ENCODE assay signal across 23 cellular contexts in the genomic region with DNA sequence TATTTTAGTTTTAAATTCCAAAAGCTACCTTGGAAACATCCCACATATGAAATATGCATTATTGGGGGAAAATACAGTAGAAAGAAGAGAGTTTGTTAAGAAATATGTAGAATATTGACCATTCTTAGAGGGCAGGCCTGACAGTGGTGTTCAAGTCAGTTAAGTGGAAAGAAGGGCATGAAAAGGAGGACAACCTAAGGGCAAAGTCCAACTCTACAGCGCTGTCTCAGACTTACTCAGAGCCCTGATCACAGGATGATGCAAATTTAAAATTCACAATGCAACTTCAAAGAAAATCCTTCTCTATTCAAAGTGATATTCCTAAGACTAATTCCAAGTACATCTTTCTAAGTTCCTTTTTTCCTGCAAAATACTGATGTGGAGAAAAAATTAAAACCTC.
"Had no signal": no experiment of that assay in that cellular context is flagged by ENCODE, and none has a peak within 500 bp of the region (broad histone marks: within the 10 kb centered on the region; RNA-seq: fewer than 3 reads in every experiment).

No MANE protein-coding gene starts in this region.

- H3K4me3 Mint-ChIP-seq: activated CD4-positive, alpha-beta memory T cell treated with anti-CD3 and anti-CD28 coated beads for 36 hours; activated naive CD4-positive, alpha-beta T cell treated with anti-CD3 and anti-CD28 coated beads, Interleukin-2, amount 10 ng/mL, durations not matched to agents 7 days and 5 days; activated T-cell treated with anti-CD3 and anti-CD28 coated beads, Interleukin-2, amount 50 U/mL, for 72 hours; naive thymus-derived CD4-positive, alpha-beta T cell; neural crest cell; stimulated activated effector memory CD8-positive, alpha-beta T cell treated with anti-CD3 and anti-CD28 coated beads, Interleukin-12 subunit alpha, Interleukin-12 subunit beta, amount 100 ng/mL, for 72 hours; stimulated activated naive CD8-positive, alpha-beta T cell treated with anti-CD3 and anti-CD28 coated beads, Interleukin-15, amount 100 ng/mL, for 72 hours had no signal

- H3K9me3 ChIP-seq: lower lobe of right lung, right lobe of liver, suprapubic skin, tibial nerve had no signal

- H3K27ac Mint-ChIP-seq: activated CD4-positive, alpha-beta memory T cell treated with anti-CD3 and anti-CD28 coated beads for 36 hours; activated naive CD4-positive, alpha-beta T cell treated with anti-CD3 and anti-CD28 coated beads, Interleukin-2, amount 10 ng/mL, durations not matched to agents 7 days and 5 days; activated T-cell treated with anti-CD3 and anti-CD28 coated beads, Interleukin-2, amount 50 U/mL, for 72 hours; naive thymus-derived CD4-positive, alpha-beta T cell; stimulated activated effector memory CD8-positive, alpha-beta T cell treated with anti-CD3 and anti-CD28 coated beads, Interleukin-12 subunit alpha, Interleukin-12 subunit beta, amount 100 ng/mL, for 72 hours; stimulated activated naive CD8-positive, alpha-beta T cell treated with anti-CD3 and anti-CD28 coated beads, Interleukin-15, amount 100 ng/mL, for 72 hours had no signal

- H3K36me3 ChIP-seq: lower lobe of right lung, right lobe of liver, suprapubic skin, tibial nerve had no signal

- H3K4me1 Mint-ChIP-seq: activated naive CD4-positive, alpha-beta T cell treated with anti-CD3 and anti-CD28 coated beads, Interleukin-2, amount 10 ng/mL, durations not matched to agents 7 days and 5 days; naive thymus-derived CD4-positive, alpha-beta T cell; neural crest cell; stimulated activated effector memory CD8-positive, alpha-beta T cell treated with anti-CD3 and anti-CD28 coated beads, Interleukin-12 subunit alpha, Interleukin-12 subunit beta, amount 100 ng/mL, for 72 hours; stimulated activated naive CD8-positive, alpha-beta T cell treated with anti-CD3 and anti-CD28 coated beads, Interleukin-15, amount 100 ng/mL, for 72 hours had no signal

- ATAC-seq: activated T-cell treated with anti-CD3 and anti-CD28 coated beads, Interleukin-2, amount 50 U/mL, for 72 hours; left lobe of liver; lower lobe of right lung; naive thymus-derived CD4-positive, alpha-beta T cell; right lobe of liver; stimulated activated effector memory CD8-positive, alpha-beta T cell treated with anti-CD3 and anti-CD28 coated beads, Interleukin-12 subunit alpha, Interleukin-12 subunit beta, amount 100 ng/mL, for 72 hours; stimulated activated naive CD8-positive, alpha-beta T cell treated with anti-CD3 and anti-CD28 coated beads, Interleukin-15, amount 100 ng/mL, for 72 hours had no signal

- H3K9me3 Mint-ChIP-seq: activated CD4-positive, alpha-beta memory T cell treated with anti-CD3 and anti-CD28 coated beads for 36 hours; activated naive CD4-positive, alpha-beta T cell treated with anti-CD3 and anti-CD28 coated beads, Interleukin-2, amount 10 ng/mL, durations not matched to agents 7 days and 5 days; neural crest cell had no signal

- H3K4me3 ChIP-seq: coronary artery, lower lobe of right lung, right lobe of liver, skin epidermis, suprapubic skin, tibial nerve had no signal

- DNase-seq: activated CD4-positive, alpha-beta memory T cell treated with anti-CD3 and anti-CD28 coated beads for 36 hours; activated CD4-positive, alpha-beta T cell treated with anti-CD3 and anti-CD28 coated beads for 48 hours; activated CD4-positive, CD25-positive, alpha-beta regulatory T cell; activated effector memory CD4-positive, alpha-beta T cell treated with Interleukin-2 at 50 U/mL for 16 hours; activated naive CD4-positive, alpha-beta T cell treated with anti-CD3 and anti-CD28 coated beads, Interleukin-2, amount 10 ng/mL, durations not matched to agents 7 days and 5 days; activated T-cell treated with anti-CD3 and anti-CD28 coated beads, Interleukin-2, amount 50 U/mL, for 72 hours; cerebellar nuclear complex; kidney; lower lobe of right lung; mesendoderm; naive thymus-derived CD4-positive, alpha-beta T cell; occipital lobe; right lobe of liver; stimulated activated CD4-positive, alpha-beta T cell treated with anti-CD3 and anti-CD28 coated beads, Interleukin-2, amount 100 ng/mL, for 24 hours; stimulated activated naive CD8-positive, alpha-beta T cell treated with anti-CD3 and anti-CD28 coated beads, Interleukin-15, amount 100 ng/mL, for 72 hours had no signal

- H3K27ac ChIP-seq: coronary artery, epithelial cell of prostate, lower lobe of right lung, right lobe of liver, skin epidermis, suprapubic skin, tibial nerve had no signal

- H3K27me3 Mint-ChIP-seq: activated CD4-positive, alpha-beta memory T cell treated with anti-CD3 and anti-CD28 coated beads for 36 hours; activated naive CD4-positive, alpha-beta T cell treated with anti-CD3 and anti-CD28 coated beads, Interleukin-2, amount 10 ng/mL, durations not matched to agents 7 days and 5 days; naive thymus-derived CD4-positive, alpha-beta T cell; stimulated activated naive CD8-positive, alpha-beta T cell treated with anti-CD3 and anti-CD28 coated beads, Interleukin-15, amount 100 ng/mL, for 72 hours had no signal

- H3K36me3 Mint-ChIP-seq: activated CD4-positive, alpha-beta memory T cell treated with anti-CD3 and anti-CD28 coated beads for 36 hours; activated naive CD4-positive, alpha-beta T cell treated with anti-CD3 and anti-CD28 coated beads, Interleukin-2, amount 10 ng/mL, durations not matched to agents 7 days and 5 days; naive thymus-derived CD4-positive, alpha-beta T cell; stimulated activated effector memory CD8-positive, alpha-beta T cell treated with anti-CD3 and anti-CD28 coated beads, Interleukin-12 subunit alpha, Interleukin-12 subunit beta, amount 100 ng/mL, for 72 hours had no signal

- H3K27me3 ChIP-seq: right lobe of liver, suprapubic skin, tibial nerve had no signal

- H3K4me1 ChIP-seq: lower lobe of right lung, right lobe of liver, suprapubic skin had no signal
